In genomic region chr3:59540696-59541095, GRCh38 we compare ENCODE assay signal across 11 cellular contexts.
DNase-seq lines count a peak whose midpoint lies in the region; ATAC-seq and TF ChIP-seq lines count a peak whose summit lies in the region.
"Had no signal": no experiment of that assay in that cellular context is flagged by ENCODE, and none has a peak within 500 bp of the region (broad histone marks: within the 10 kb centered on the region; RNA-seq: fewer than 3 reads in every experiment).

No MANE protein-coding gene starts in this region.

- H3K27ac ChIP-seq in foreskin keratinocyte, result no peak overlapping the region
- H3K27ac ChIP-seq: gastrocnemius medialis had no signal

- ATAC-seq in GM19328 (IDR thresholded peaks at IDR 0.05; ENCODE audit: unreplicated experiment) (peak; percentile 86), HG02938 (IDR thresholded peaks at IDR 0.05; ENCODE audit: unreplicated experiment) (peak; percentile 93), foreskin keratinocyte (no peak)
- ATAC-seq: gastrocnemius medialis had no signal

- no peak for TF ChIP-seq CTCF in GM06990 (IDR thresholded peaks at IDR 0.05; ENCODE audit: insufficient read depth, low read length, poor library complexity, severe bottlenecking)
- no peak for TF ChIP-seq CTCF in foreskin keratinocyte (conservative IDR thresholded peaks at IDR 0.05)

- no peaks in the 10 kb centered on the region for H3K36me3 ChIP-seq in GM06990 (ENCODE audit: control insufficient read depth, insufficient read depth, low read length)
- H3K36me3 ChIP-seq: gastrocnemius medialis had no signal

- H3K27me3 ChIP-seq in GM06990 (replicated peaks; ENCODE audit: control insufficient read depth, insufficient read depth, low read length), result no peaks in the 10 kb centered on the region
- no peaks in the 10 kb centered on the region for H3K27me3 ChIP-seq in foreskin keratinocyte
- H3K27me3 ChIP-seq: gastrocnemius medialis had no signal

- no peak overlapping the region for H3K4me3 ChIP-seq in GM06990 (replicated peaks; ENCODE audit: low read depth, low read length)
- H3K4me3 ChIP-seq: gastrocnemius medialis had no signal

- peak; percentile 38 for DNase-seq in GM06990 (ENCODE audit: extremely low read depth, insufficient read length)
- DNase-seq in astrocyte of the hippocampus (ENCODE audit: low read depth, low spot score), result peak; percentile 37
- DNase-seq in GOT3 (lab: John Stamatoyannopoulos, UW), result no peak
- no peak for DNase-seq in foreskin keratinocyte
- DNase-seq in NCI-H1417 (lab: John Stamatoyannopoulos, UW), result no peak
- no peak for DNase-seq in AG08396 (ENCODE audit: low spot score)
- DNase-seq: activated naive CD8-positive, alpha-beta T cell treated with anti-CD3 and anti-CD28 coated beads, Interleukin-2, amount 10 ng/mL, durations not matched to agents 7 days and 5 days; gastrocnemius medialis; NCI-H187 treated with DMSO at 0.1 percent for 48 hours had no signal

- H3K4me1 ChIP-seq in foreskin keratinocyte, result peaks cover 7% of the 10 kb centered on the region
- H3K4me1 ChIP-seq: gastrocnemius medialis had no signal

Comparison
In these comparisons a context has a peak if more than half of its experiments do, and no peak if none do; other contexts are left out.
1. DNase-seq: peak in GM06990 (single experiment) and astrocyte of the hippocampus (single experiment); none in GOT3 (single experiment), foreskin keratinocyte (0 of 2), NCI-H1417 (0 of 3) and AG08396 (single experiment).